12 cellular contexts compared by ENCODE assay signal in the genomic region with DNA sequence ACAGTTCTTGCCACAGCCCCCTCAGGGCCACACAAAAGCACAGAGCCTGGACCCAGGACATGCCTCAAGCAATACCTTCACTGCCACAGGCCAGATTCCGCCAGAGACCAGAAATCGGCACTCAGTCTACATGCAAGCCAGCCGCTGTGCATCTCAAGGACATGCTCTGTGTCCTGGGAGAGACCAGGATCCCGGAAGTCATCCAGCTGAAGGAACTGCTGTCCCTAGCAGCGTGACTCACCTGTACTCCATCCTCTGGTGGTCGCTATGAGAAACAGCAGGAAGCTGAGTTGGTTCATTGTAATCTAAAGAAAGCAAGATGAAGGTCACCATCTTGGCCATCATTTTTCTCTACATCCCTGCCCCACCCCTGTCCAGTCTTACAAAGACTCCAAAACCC. TPM values are rescaled to one million over a fixed set of nuclear protein-coding genes. Genes with fewer than 3 reads are reported as not detected.
DNase-seq lines count a peak whose midpoint lies in the region; ATAC-seq and TF ChIP-seq lines count a peak whose summit lies in the region.
"Had no signal": no experiment of that assay in that cellular context is flagged by ENCODE, and none has a peak within 500 bp of the region (broad histone marks: within the 10 kb centered on the region; RNA-seq: fewer than 3 reads in every experiment).

No MANE protein-coding gene starts in this region.

- H3K79me1 ChIP-seq in trophoblast cell (ENCODE audit: low read length): no peaks in the 10 kb centered on the region

- ATAC-seq in HG02759 (IDR thresholded peaks at IDR 0.05; ENCODE audit: unreplicated experiment) (peak; percentile 56), GM19397 (IDR thresholded peaks at IDR 0.05; ENCODE audit: unreplicated experiment) (no peak), GM21737 (IDR thresholded peaks at IDR 0.05; ENCODE audit: unreplicated experiment) (no peak)
- ATAC-seq: activated CD8-positive, alpha-beta memory T cell treated with anti-CD3 and anti-CD28 coated beads, Interleukin-2, amount 10 ng/mL, durations not matched to agents 7 days and 5 days had no signal

- H2AK5ac ChIP-seq in trophoblast cell (ENCODE audit: low read length): no peak overlapping the region

- H2BK120ac ChIP-seq in trophoblast cell (ENCODE audit: insufficient read depth, low read length, poor library complexity): no peak overlapping the region

- H3K79me2 ChIP-seq in trophoblast cell (ENCODE audit: control insufficient read depth, insufficient read depth, low read length, poor library complexity): no peaks in the 10 kb centered on the region

- no peak for DNase-seq in astrocyte of the cerebellum (ENCODE audit: low read depth)
- peak; percentile 33 to 63 for DNase-seq in trophoblast cell
- no peak for DNase-seq in AG20443 (ENCODE audit: low spot score)
- DNase-seq in NCI-H345 (lab: John Stamatoyannopoulos, UW): no peak
- DNase-seq: activated CD8-positive, alpha-beta memory T cell treated with anti-CD3 and anti-CD28 coated beads, Interleukin-2, amount 10 ng/mL, durations not matched to agents 7 days and 5 days; NCI-H2081 treated with DMSO at 0.1 percent for 48 hours; sigmoid colon had no signal

- H3K36me3 ChIP-seq in trophoblast cell (ENCODE audit: control insufficient read depth in 1 of 2, insufficient read depth in 2 of 2, low read length in 2 of 2): no peaks in the 10 kb centered on the region
- H3K36me3 ChIP-seq: sigmoid colon had no signal

- no peaks in the 10 kb centered on the region for H3K9me3 ChIP-seq in trophoblast cell (ENCODE audit: insufficient read depth, low read depth, low read length)
- H3K9me3 ChIP-seq: sigmoid colon had no signal

- no peaks in the 10 kb centered on the region for H3K27me3 ChIP-seq in trophoblast cell (ENCODE audit: insufficient read depth, low read length)

- peaks cover 0 to 3% of the 10 kb centered on the region in 2 experiments for H3K4me1 ChIP-seq in trophoblast cell (ENCODE audit: control insufficient read depth in 1 of 2, insufficient read depth in 2 of 2, low read length in 2 of 2)
- H3K4me1 ChIP-seq: sigmoid colon had no signal

- H4K91ac ChIP-seq in trophoblast cell (ENCODE audit: low read depth, low read length): no peak overlapping the region

- H3K4ac ChIP-seq in trophoblast cell (ENCODE audit: low read depth, low read length): no peak overlapping the region

- no peak overlapping the region for H2BK5ac ChIP-seq in trophoblast cell (ENCODE audit: low read depth, low read length, poor library complexity)

- no peak overlapping the region for H3K27ac ChIP-seq in trophoblast cell (ENCODE audit: low read depth, low read length)
- H3K27ac ChIP-seq: sigmoid colon had no signal

- H3K4me3 ChIP-seq in astrocyte of the cerebellum (ENCODE audit: low read depth, low read length): no peak overlapping the region
- no peak overlapping the region for H3K4me3 ChIP-seq in trophoblast cell (ENCODE audit: low read depth, low read length)
- H3K4me3 ChIP-seq: lung, sigmoid colon had no signal

- H4K12ac ChIP-seq in trophoblast cell (ENCODE audit: low read depth, low read length): no peak overlapping the region

- in situ Hi-C loops in astrocyte of the cerebellum (cut with HindIII; ENCODE audit: low sequenced_read_pairs): no loop called here

- no peak overlapping the region for H3K18ac ChIP-seq in trophoblast cell (ENCODE audit: low read length)

- WGBS in trophoblast cell (ENCODE audit: extremely low coverage, insufficient coverage, insufficient read length): no CpG with 5 or more reads among the region's 6 CpGs

- TF ChIP-seq CTCF in GM12872 (IDR thresholded peaks at IDR 0.05; ENCODE audit: insufficient read depth, low read depth, low read length) (peak; percentile 71), astrocyte of the cerebellum (IDR thresholded peaks at IDR 0.05; ENCODE audit: low read depth, low read length, missing control alignments) (peak; percentile 21)

- H3K4me2 ChIP-seq in trophoblast cell (ENCODE audit: low read length): no peak overlapping the region

- H3K9ac ChIP-seq in trophoblast cell (ENCODE audit: low read length): no peak overlapping the region

- H2AFZ ChIP-seq in trophoblast cell (ENCODE audit: insufficient read depth, low read length, poor library complexity): no peak overlapping the region

- H2BK12ac ChIP-seq in trophoblast cell (ENCODE audit: low read length): no peak overlapping the region

- H3K14ac ChIP-seq in trophoblast cell (ENCODE audit: low read length): no peak overlapping the region

- H3K23ac ChIP-seq in trophoblast cell (ENCODE audit: low read length): no peak overlapping the region

- no peak overlapping the region for H4K8ac ChIP-seq in trophoblast cell (ENCODE audit: low read depth, low read length)

RNA-seq across cellular contexts. Expression of a gene that starts 0.4 kb away (rescaled TPM):
- polyA plus RNA-seq in trophoblast cell (2013): 0.04 and 0.08 TPM in 2 replicates

RNA-seq across cellular contexts. Expression of a gene that starts 21.9 kb away (rescaled TPM):
- 0.01 and 0.07 TPM in 2 replicates for polyA plus RNA-seq in trophoblast cell (2013)

Comparison
In these comparisons a context has a peak if more than half of its experiments do, and no peak if none do; other contexts are left out.
1. DNase-seq: peak in trophoblast cell (2 of 2); none in astrocyte of the cerebellum (single experiment), AG20443 (single experiment) and NCI-H345 (single experiment).